ENCODE assay signal across 9 cellular contexts in the genomic region with DNA sequence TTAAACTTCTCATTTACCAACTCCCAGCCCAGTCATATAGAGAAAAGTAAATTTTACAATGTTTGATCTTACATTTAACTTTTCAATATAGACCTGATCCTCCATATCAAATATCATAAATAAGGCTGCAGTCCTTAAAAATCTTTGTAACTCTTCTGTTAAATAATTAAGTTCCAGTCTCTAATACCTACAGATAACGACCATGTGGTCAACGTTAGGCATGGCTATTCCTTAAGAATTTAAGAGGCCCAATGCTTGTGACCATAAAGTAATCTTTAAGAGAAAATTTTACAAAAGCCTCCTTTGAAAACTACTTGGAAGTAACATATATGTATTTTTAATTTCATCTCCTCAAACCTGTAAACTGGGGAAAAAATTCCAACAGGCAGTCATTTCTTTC. TPM values are rescaled to one million over a fixed set of nuclear protein-coding genes. Genes with fewer than 3 reads are reported as not detected.
DNase-seq lines count a peak whose midpoint lies in the region; TF ChIP-seq lines count a peak whose summit lies in the region.
"Had no signal": no experiment of that assay in that cellular context is flagged by ENCODE, and none has a peak within 500 bp of the region (broad histone marks: within the 10 kb centered on the region; RNA-seq: fewer than 3 reads in every experiment).

No MANE protein-coding gene starts in this region.

- in situ Hi-C loops in brain microvascular endothelial cell (cut with HindIII; ENCODE audit: low pct_ligation_motif_present, low sequenced_read_pairs), result no loop called here

- peak overlapping the region; percentile 83 for H3K4me3 ChIP-seq in MG63
- H3K4me3 ChIP-seq in brain microvascular endothelial cell (ENCODE audit: low read depth, low read length), result peak overlapping the region; percentile 76
- peak overlapping the region; percentile 100 for H3K4me3 ChIP-seq in neural progenitor cell

- H3K4me1 ChIP-seq in neural progenitor cell, result peaks cover 56% of the 10 kb centered on the region

- peak overlapping the region; percentile 93 for H3K4me2 ChIP-seq in neural progenitor cell

- no peak for DNase-seq in T-helper 2 cell treated with Interferon-gamma antibody and Interleukin-4, amounts not matched to agents 5 μg/mL and 100 μg/mL, for 36 hours (ENCODE audit: low spot score)
- DNase-seq in T-helper 2 cell (no peak), MG63 (no peak), brain microvascular endothelial cell (no peak), neural progenitor cell (ENCODE audit: low spot score) (no peak), COLO668 (lab: John Stamatoyannopoulos, UW; ENCODE audit: unreplicated experiment) (no peak), middle frontal gyrus (ENCODE audit: extremely low spot score, low spot score) (no peak)
- DNase-seq in activated CD4-positive, CD25-positive, alpha-beta regulatory T cell (lab: John Stamatoyannopoulos, UW), result no peak
- DNase-seq: NCI-H146 had no signal

- H3K9ac ChIP-seq in neural progenitor cell, result peak overlapping the region; percentile 86

- peaks cover 59% of the 10 kb centered on the region for H4K20me1 ChIP-seq in neural progenitor cell (ENCODE audit: low read depth)

- H3K4me1 Mint-ChIP-seq in T-helper 2 cell treated with Interferon-gamma antibody and Interleukin-4, amounts not matched to agents 5 μg/mL and 100 μg/mL, for 36 hours (ENCODE audit: low read depth), result peaks cover 58% of the 10 kb centered on the region
- H3K4me1 Mint-ChIP-seq in neural progenitor cell, result peaks cover 42% of the 10 kb centered on the region

- no peak overlapping the region for H3K27ac ChIP-seq in brain microvascular endothelial cell
- H3K27ac ChIP-seq in neural progenitor cell, result no peak overlapping the region

- H3K36me3 ChIP-seq in MG63, result peaks cover 62% of the 10 kb centered on the region
- no peaks in the 10 kb centered on the region for H3K36me3 ChIP-seq in brain microvascular endothelial cell (replicated peaks)
- peaks cover 7% of the 10 kb centered on the region for H3K36me3 ChIP-seq in neural progenitor cell

- peaks cover 93% of the 10 kb centered on the region for H3K79me2 ChIP-seq in neural progenitor cell (ENCODE audit: low read depth)

- H3K9me3 ChIP-seq in MG63, result no peaks in the 10 kb centered on the region
- no peaks in the 10 kb centered on the region for H3K9me3 ChIP-seq in neural progenitor cell (ENCODE audit: low read depth)

- H3K4me3 Mint-ChIP-seq in T-helper 2 cell treated with Interferon-gamma antibody and Interleukin-4, amounts not matched to agents 5 μg/mL and 100 μg/mL, for 36 hours, result peak overlapping the region; percentile 81
- peak overlapping the region; percentile 95 for H3K4me3 Mint-ChIP-seq in neural progenitor cell

- H2AFZ ChIP-seq in neural progenitor cell (replicated peaks), result no peak overlapping the region

- no peaks in the 10 kb centered on the region for H3K27me3 Mint-ChIP-seq in T-helper 2 cell treated with Interferon-gamma antibody and Interleukin-4, amounts not matched to agents 5 μg/mL and 100 μg/mL, for 36 hours (ENCODE audit: low read depth)
- peaks cover 6% of the 10 kb centered on the region for H3K27me3 Mint-ChIP-seq in neural progenitor cell (ENCODE audit: insufficient read depth, low read depth)

- H3K27me3 ChIP-seq in MG63, result no peaks in the 10 kb centered on the region
- no peaks in the 10 kb centered on the region for H3K27me3 ChIP-seq in brain microvascular endothelial cell (replicated peaks)
- no peaks in the 10 kb centered on the region for H3K27me3 ChIP-seq in neural progenitor cell

- TF ChIP-seq CTCF in brain microvascular endothelial cell (IDR thresholded peaks at IDR 0.05; ENCODE audit: low read depth, low read length, missing control alignments) (no peak), neural progenitor cell (IDR thresholded peaks at IDR 0.05) (no peak)

- peaks cover 22% of the 10 kb centered on the region for H3F3A ChIP-seq in neural progenitor cell (ENCODE audit: low read depth)

- H3K9me3 Mint-ChIP-seq in T-helper 2 cell treated with Interferon-gamma antibody and Interleukin-4, amounts not matched to agents 5 μg/mL and 100 μg/mL, for 36 hours, result no peaks in the 10 kb centered on the region
- H3K9me3 Mint-ChIP-seq in neural progenitor cell, result no peaks in the 10 kb centered on the region

- peak overlapping the region; percentile 59 for H3K27ac Mint-ChIP-seq in T-helper 2 cell treated with Interferon-gamma antibody and Interleukin-4, amounts not matched to agents 5 μg/mL and 100 μg/mL, for 36 hours
- H3K27ac Mint-ChIP-seq in neural progenitor cell, result no peak overlapping the region

- peaks cover 58% of the 10 kb centered on the region for H3K36me3 Mint-ChIP-seq in T-helper 2 cell treated with Interferon-gamma antibody and Interleukin-4, amounts not matched to agents 5 μg/mL and 100 μg/mL, for 36 hours (ENCODE audit: low read depth)
- peaks cover 36% of the 10 kb centered on the region for H3K36me3 Mint-ChIP-seq in neural progenitor cell

RNA-seq across cellular contexts. Expression of a gene that starts 1.6 kb away (rescaled TPM):
- 24.3 and 29.2 TPM in 2 replicates for total RNA-seq in MG63 (2014; rRNA removed; shearing (Covaris generic); ENCODE audit: low replicate concordance)
- 80.7 and 111 TPM in 2 replicates for total RNA-seq in neural progenitor cell (ENCODE audit: low replicate concordance)

RNA-seq across cellular contexts. Expression of a gene that starts 21.3 kb away (rescaled TPM):
- total RNA-seq in MG63 (2014; rRNA removed; shearing (Covaris generic); ENCODE audit: low replicate concordance), result 14.6 and 23.1 TPM in 2 replicates
- 23.1 and 29.0 TPM in 2 replicates for total RNA-seq in neural progenitor cell (ENCODE audit: low replicate concordance)
